ENCODE assay signal across 1 cellular context in the genomic region with DNA sequence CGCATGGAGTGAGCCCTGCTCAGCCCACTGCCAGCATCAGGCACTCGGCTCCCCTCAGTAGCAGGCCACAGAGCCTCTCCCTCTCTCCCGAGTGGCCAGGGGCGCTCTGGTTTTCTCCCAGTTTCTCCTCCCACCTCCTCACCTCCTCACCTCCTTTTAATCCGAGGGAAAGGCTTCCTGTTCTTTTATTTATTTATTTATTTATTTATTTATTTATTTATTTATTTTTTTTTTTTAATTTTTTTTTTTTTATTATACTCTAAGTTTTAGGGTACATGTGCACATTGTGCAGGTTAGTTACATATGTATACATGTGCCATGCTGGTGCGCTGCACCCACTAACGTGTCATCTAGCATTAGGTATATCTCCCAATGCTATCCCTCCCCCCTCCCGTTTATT.
TF ChIP-seq lines count a peak whose summit lies in the region.

No MANE protein-coding gene starts in this region.

TF ChIP-seq in HEK293, 187 proteins besides CTCF, POLR2A, EP300 and RAD21 (continued from another document):
- peak; percentile 53 for TF ChIP-seq ZBTB11 (tag by site-specific recombination; conservative IDR thresholded peaks at IDR 0.05; ENCODE audit: low read depth)
TF ChIP-seq in HEK293: peak in this region for 7; not testable (repeated sequence) for 180.
